Comparison of ENCODE assay signal across 2 cellular contexts in the genomic region with DNA sequence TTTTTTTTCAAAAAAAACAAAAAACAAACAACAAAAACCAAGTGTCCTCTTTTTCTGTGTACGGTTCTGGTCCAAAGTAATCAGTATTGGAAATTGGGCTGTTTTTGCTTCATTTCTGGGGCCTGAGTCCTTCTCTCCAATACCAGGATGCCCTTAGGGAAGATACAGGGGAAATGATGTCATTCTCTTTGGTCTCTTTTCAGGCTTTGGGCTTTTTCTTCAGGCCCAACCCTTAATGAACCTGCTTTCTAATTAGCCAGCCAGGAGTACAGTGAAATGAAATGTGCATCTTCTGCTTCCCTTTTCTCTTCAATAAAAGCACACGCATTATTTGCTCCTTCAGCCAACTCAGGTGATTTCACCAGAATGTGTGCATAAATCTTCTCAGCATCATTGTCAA.
TF ChIP-seq lines count a peak whose summit lies in the region.

No MANE protein-coding gene starts in this region.

TF ChIP-seq in GM23338, 12 proteins besides CTCF, POLR2A, EP300 and RAD21:
- no peak for TF ChIP-seq JUNB (IDR thresholded peaks at IDR 0.05; ENCODE audit: unreplicated experiment)
- no peak for TF ChIP-seq ZNF114 (CRISPR knock-in tag; IDR thresholded peaks at IDR 0.05)
- TF ChIP-seq STAT1 (IDR thresholded peaks at IDR 0.05; ENCODE audit: unreplicated experiment), result no peak
- no peak for TF ChIP-seq EZH2 (IDR thresholded peaks at IDR 0.05; ENCODE audit: low read depth, unreplicated experiment)
- TF ChIP-seq, protein P1, sequence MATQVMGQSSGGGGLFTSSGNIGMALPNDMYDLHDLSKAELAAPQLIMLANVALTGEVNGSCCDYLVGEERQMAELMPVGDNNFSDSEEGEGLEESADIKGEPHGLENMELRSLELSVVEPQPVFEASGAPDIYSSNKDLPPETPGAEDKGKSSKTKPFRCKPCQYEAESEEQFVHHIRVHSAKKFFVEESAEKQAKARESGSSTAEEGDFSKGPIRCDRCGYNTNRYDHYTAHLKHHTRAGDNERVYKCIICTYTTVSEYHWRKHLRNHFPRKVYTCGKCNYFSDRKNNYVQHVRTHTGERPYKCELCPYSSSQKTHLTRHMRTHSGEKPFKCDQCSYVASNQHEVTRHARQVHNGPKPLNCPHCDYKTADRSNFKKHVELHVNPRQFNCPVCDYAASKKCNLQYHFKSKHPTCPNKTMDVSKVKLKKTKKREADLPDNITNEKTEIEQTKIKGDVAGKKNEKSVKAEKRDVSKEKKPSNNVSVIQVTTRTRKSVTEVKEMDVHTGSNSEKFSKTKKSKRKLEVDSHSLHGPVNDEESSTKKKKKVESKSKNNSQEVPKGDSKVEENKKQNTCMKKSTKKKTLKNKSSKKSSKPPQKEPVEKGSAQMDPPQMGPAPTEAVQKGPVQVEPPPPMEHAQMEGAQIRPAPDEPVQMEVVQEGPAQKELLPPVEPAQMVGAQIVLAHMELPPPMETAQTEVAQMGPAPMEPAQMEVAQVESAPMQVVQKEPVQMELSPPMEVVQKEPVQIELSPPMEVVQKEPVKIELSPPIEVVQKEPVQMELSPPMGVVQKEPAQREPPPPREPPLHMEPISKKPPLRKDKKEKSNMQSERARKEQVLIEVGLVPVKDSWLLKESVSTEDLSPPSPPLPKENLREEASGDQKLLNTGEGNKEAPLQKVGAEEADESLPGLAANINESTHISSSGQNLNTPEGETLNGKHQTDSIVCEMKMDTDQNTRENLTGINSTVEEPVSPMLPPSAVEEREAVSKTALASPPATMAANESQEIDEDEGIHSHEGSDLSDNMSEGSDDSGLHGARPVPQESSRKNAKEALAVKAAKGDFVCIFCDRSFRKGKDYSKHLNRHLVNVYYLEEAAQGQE (IDR thresholded peaks at IDR 0.05; ENCODE audit: unreplicated experiment), result no peak
- no peak for TF ChIP-seq EZH2phosphoT487 (IDR thresholded peaks at IDR 0.05; ENCODE audit: unreplicated experiment)
- TF ChIP-seq, protein P2, sequence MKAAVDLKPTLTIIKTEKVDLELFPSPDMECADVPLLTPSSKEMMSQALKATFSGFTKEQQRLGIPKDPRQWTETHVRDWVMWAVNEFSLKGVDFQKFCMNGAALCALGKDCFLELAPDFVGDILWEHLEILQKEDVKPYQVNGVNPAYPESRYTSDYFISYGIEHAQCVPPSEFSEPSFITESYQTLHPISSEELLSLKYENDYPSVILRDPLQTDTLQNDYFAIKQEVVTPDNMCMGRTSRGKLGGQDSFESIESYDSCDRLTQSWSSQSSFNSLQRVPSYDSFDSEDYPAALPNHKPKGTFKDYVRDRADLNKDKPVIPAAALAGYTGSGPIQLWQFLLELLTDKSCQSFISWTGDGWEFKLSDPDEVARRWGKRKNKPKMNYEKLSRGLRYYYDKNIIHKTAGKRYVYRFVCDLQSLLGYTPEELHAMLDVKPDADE (IDR thresholded peaks at IDR 0.05), result no peak
- no peak for TF ChIP-seq CREB1 (CRISPR knock-in tag; IDR thresholded peaks at IDR 0.05; ENCODE audit: low read depth)

TF ChIP-seq in endothelial cell of umbilical vein, 7 proteins besides CTCF, POLR2A, EP300 and RAD21:
- TF ChIP-seq FOS (IDR thresholded peaks at IDR 0.05; ENCODE audit: borderline replicate concordance, insufficient read depth, low read length), result no peak
- TF ChIP-seq, protein P3, sequence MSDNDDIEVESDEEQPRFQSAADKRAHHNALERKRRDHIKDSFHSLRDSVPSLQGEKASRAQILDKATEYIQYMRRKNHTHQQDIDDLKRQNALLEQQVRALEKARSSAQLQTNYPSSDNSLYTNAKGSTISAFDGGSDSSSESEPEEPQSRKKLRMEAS (IDR thresholded peaks at IDR 0.05; ENCODE audit: insufficient read depth, insufficient read length), result no peak
- TF ChIP-seq GATA2 (IDR thresholded peaks at IDR 0.05; ENCODE audit: insufficient read depth, insufficient read length, low read depth, low read length), result no peak
- no peak for TF ChIP-seq EZH2 (IDR thresholded peaks at IDR 0.05; ENCODE audit: borderline replicate concordance, low read depth, low read length, severe bottlenecking)
- TF ChIP-seq JUN (IDR thresholded peaks at IDR 0.05; ENCODE audit: borderline replicate concordance, insufficient read depth, insufficient read length, low read depth), result no peak
- TF ChIP-seq POLR2AphosphoS5 (IDR thresholded peaks at IDR 0.05; ENCODE audit: insufficient read depth, low read depth, low read length), result no peak
- TF ChIP-seq MYC (IDR thresholded peaks at IDR 0.05; ENCODE audit: low read depth, low read length), result no peak
